8 cellular contexts compared by ENCODE assay signal in the genomic region with DNA sequence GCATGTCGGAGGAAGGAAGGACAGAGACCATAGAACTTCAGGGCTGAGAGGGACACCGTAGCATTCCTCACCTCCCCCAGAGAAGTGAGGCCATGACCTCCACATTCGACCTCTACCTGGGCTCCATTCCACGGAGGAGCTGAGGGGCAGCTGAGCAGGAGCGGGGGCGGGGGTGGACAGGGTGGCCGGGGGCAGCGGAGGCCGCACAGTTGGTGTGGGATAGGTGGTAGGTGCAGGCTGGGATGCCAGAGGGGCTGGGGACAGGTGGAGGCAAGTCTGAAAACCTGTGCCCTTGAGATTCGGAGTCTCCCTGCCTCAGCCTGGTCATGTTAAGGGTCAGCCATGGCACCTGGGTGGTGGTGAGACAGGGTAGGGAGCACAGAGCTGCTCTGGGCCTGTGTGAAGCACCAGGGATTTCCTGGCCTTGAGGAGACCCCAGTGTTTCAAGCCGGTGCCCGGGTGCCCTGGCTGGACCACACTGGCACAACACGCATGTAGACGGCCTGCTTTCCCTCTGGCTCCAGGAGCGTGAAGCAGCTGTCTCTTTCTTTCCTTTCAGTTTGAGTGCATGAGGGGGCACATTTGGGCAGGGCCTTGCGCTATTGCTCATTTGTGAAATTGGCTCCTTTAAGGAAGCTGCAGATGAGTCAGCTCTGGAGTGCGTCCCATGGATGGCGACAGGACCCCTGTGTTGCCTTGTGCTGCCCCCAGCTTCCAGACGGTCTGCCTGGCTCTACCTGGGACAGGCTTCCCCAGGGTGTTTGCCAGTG. TPM values are rescaled to one million over a fixed set of nuclear protein-coding genes. Genes with fewer than 3 reads are reported as not detected.
DNase-seq lines count a peak whose midpoint lies in the region; ATAC-seq and TF ChIP-seq lines count a peak whose summit lies in the region.
"Had no signal": no experiment of that assay in that cellular context is flagged by ENCODE, and none has a peak within 500 bp of the region (broad histone marks: within the 10 kb centered on the region; RNA-seq: fewer than 3 reads in every experiment).

No MANE protein-coding gene starts in this region.

- peaks cover 44 to 62% of the 10 kb centered on the region in 2 donors for H3K36me3 Mint-ChIP-seq in stimulated activated naive B cell treated with anti-CD40 and anti-IgM and Interleukin-4, amounts not matched to agents 10 μg/mL and 1 μg/mL and 100 μg/mL, for 72 hours
- peaks cover 26% of the 10 kb centered on the region for H3K36me3 Mint-ChIP-seq in Calu3 (ENCODE audit: insufficient read depth, unreplicated experiment)

- H3K9me3 ChIP-seq in HEK293 (ENCODE audit: control insufficient read depth, insufficient read depth, low read depth, low read length) (no peaks in the 10 kb centered on the region), iPS-18a (ENCODE audit: control insufficient read depth, low read depth, low read length) (peaks cover 10% of the 10 kb centered on the region)

- H3K4me3 Mint-ChIP-seq in stimulated activated naive B cell treated with anti-CD40 and anti-IgM and Interleukin-4, amounts not matched to agents 10 μg/mL and 1 μg/mL and 100 μg/mL, for 72 hours, result no peak overlapping the region
- no peak overlapping the region for H3K4me3 Mint-ChIP-seq in Calu3 (ENCODE audit: low read depth, unreplicated experiment)

- peaks cover 54 to 65% of the 10 kb centered on the region in 2 donors for H3K4me1 Mint-ChIP-seq in stimulated activated naive B cell treated with anti-CD40 and anti-IgM and Interleukin-4, amounts not matched to agents 10 μg/mL and 1 μg/mL and 100 μg/mL, for 72 hours
- H3K4me1 Mint-ChIP-seq in Calu3 (ENCODE audit: low read depth, unreplicated experiment), result peaks cover 17% of the 10 kb centered on the region

- H3K27me3 ChIP-seq in iPS-18a (ENCODE audit: control insufficient read depth, insufficient read depth, low read length), result no peaks in the 10 kb centered on the region

- H3K4me3 ChIP-seq in HEK293 (ENCODE audit: low read depth, low read length), result no peak overlapping the region
- H3K4me3 ChIP-seq in astrocyte of the spinal cord (ENCODE audit: low read depth, low read length), result no peak overlapping the region
- H3K4me3 ChIP-seq in iPS-18a (ENCODE audit: low read length), result no peak overlapping the region
- H3K4me3 ChIP-seq: SK-N-MC had no signal

- peak overlapping the region; percentile 7; the same call in 1 of the 2 replicates for H3K27ac ChIP-seq in HEK293 (ENCODE audit: extremely low read depth, low read depth, low read length)
- peak overlapping the region; percentile 90 for H3K27ac ChIP-seq in iPS-18a (ENCODE audit: low read length)
- H3K27ac ChIP-seq: SK-N-MC had no signal

- DNase-seq in astrocyte of the spinal cord (ENCODE audit: low read depth, low spot score) (peak; percentile 75), NCI-H2196 (lab: John Stamatoyannopoulos, UW; ENCODE audit: unreplicated experiment) (no peak), Calu3 (no peak), NCI-H1105 (lab: John Stamatoyannopoulos, UW) (no peak)
- DNase-seq in stimulated activated naive B cell treated with anti-CD40 and anti-IgM and Interleukin-4, amounts not matched to agents 10 μg/mL and 1 μg/mL and 100 μg/mL, for 72 hours, result no peak

- peaks cover 0 to 41% of the 10 kb centered on the region in 2 experiments; a peak in 1 of 3 replicates for H3K36me3 ChIP-seq in HEK293 (ENCODE audit: control insufficient read depth in 2 of 2, insufficient read depth in 1 of 2, low read length in 2 of 2)
- H3K36me3 ChIP-seq in iPS-18a (ENCODE audit: control insufficient read depth, low read depth, low read length), result peaks cover 29% of the 10 kb centered on the region

- no peak for TF ChIP-seq CTCF in HEK293 (tag by site-specific recombination; IDR thresholded peaks at IDR 0.05)
- no peak for TF ChIP-seq CTCF in astrocyte of the spinal cord (IDR thresholded peaks at IDR 0.05; ENCODE audit: low read depth, low read length)
- TF ChIP-seq CTCF in Calu3 (IDR thresholded peaks at IDR 0.05; ENCODE audit: unreplicated experiment), result no peak

- in situ Hi-C loops in astrocyte of the spinal cord (cut with HindIII; ENCODE audit: low sequenced_read_pairs), result no loop called here

- POLR2A ChIA-PET in HEK293 (lab: Yijun Ruan, JAX), result interaction anchor here (0.6 kb wide), 1 partner anchor 41 kb away, joined by 4 read pairs; no protein-coding TSS in a partner anchor

- CTCF ChIA-PET in HEK293 (lab: Yijun Ruan, JAX) (no interaction called here), Calu3 (lab: Charles Lee) (no interaction called here)

- H3K9ac ChIP-seq in iPS-18a (ENCODE audit: low read length), result peak overlapping the region; percentile 70

- intact Hi-C loops in Calu3 (cut with micrococcal nuclease; ENCODE audit: unreplicated experiment), result no loop called here

- no TSS peak for BruUV-seq in Calu3 (replicated peaks; lab: Mats Ljungman, UMichigan)

- H3K4me1 ChIP-seq in HEK293 (ENCODE audit: control insufficient read depth, insufficient read depth, low read length), result peaks cover 25% of the 10 kb centered on the region
- peaks cover 52% of the 10 kb centered on the region for H3K4me1 ChIP-seq in iPS-18a (ENCODE audit: control insufficient read depth, low read depth, low read length)

- no peak for ATAC-seq in stimulated activated naive B cell treated with anti-CD40 and anti-IgM and Interleukin-4, amounts not matched to agents 10 μg/mL and 1 μg/mL and 100 μg/mL, for 72 hours (replicated peaks)

- no peaks in the 10 kb centered on the region for H3K27me3 Mint-ChIP-seq in stimulated activated naive B cell treated with anti-CD40 and anti-IgM and Interleukin-4, amounts not matched to agents 10 μg/mL and 1 μg/mL and 100 μg/mL, for 72 hours
- no peaks in the 10 kb centered on the region for H3K27me3 Mint-ChIP-seq in Calu3 (ENCODE audit: unreplicated experiment)

- peak overlapping the region; percentile 56 for H3K27ac Mint-ChIP-seq in stimulated activated naive B cell treated with anti-CD40 and anti-IgM and Interleukin-4, amounts not matched to agents 10 μg/mL and 1 μg/mL and 100 μg/mL, for 72 hours
- no peak overlapping the region for H3K27ac Mint-ChIP-seq in Calu3 (ENCODE audit: unreplicated experiment)

- peaks cover 5 to 13% of the 10 kb centered on the region in 2 donors for H3K9me3 Mint-ChIP-seq in stimulated activated naive B cell treated with anti-CD40 and anti-IgM and Interleukin-4, amounts not matched to agents 10 μg/mL and 1 μg/mL and 100 μg/mL, for 72 hours
- peaks cover 6% of the 10 kb centered on the region for H3K9me3 Mint-ChIP-seq in Calu3 (ENCODE audit: low read depth, unreplicated experiment)

TF ChIP-seq in HEK293, 187 proteins besides CTCF, POLR2A, EP300 and RAD21:
- TF ChIP-seq, protein P1, sequence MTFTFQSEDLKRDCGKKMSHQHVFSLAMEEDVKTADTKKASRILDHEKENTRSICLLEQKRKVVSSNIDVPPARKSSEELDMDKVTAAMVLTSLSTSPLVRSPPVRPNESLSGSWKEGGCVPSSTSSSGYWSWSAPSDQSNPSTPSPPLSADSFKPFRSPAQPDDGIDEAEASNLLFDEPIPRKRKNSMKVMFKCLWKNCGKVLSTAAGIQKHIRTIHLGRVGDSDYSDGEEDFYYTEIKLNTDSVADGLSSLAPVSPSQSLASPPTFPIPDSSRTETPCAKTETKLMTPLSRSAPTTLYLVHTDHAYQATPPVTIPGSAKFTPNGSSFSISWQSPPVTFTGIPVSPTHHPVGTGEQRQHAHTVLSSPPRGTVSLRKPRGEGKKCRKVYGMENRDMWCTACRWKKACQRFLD (tag by site-specific recombination; IDR thresholded peaks at IDR 0.05), result no peak
- no peak for TF ChIP-seq ZNF776 (tag by site-specific recombination; IDR thresholded peaks at IDR 0.05; ENCODE audit: borderline replicate concordance)
- no peak for TF ChIP-seq ZNF114 (tag by site-specific recombination; IDR thresholded peaks at IDR 0.05)
- no peak for TF ChIP-seq ZBTB20 (tag by site-specific recombination; IDR thresholded peaks at IDR 0.05)
- no peak for TF ChIP-seq ZNF214 (tag by site-specific recombination; IDR thresholded peaks at IDR 0.05; ENCODE audit: borderline replicate concordance)
- TF ChIP-seq ZNF596 (tag by site-specific recombination; IDR thresholded peaks at IDR 0.05), result no peak
- no peak for TF ChIP-seq ZNF433 (tag by site-specific recombination; IDR thresholded peaks at IDR 0.05; ENCODE audit: low read depth)
- no peak for TF ChIP-seq ZNF16 (tag by site-specific recombination; IDR thresholded peaks at IDR 0.05; ENCODE audit: low read depth)

RNA-seq across cellular contexts. Expression of a gene that starts 51.8 kb away (rescaled TPM):
- 2.8 and 3.1 TPM in 2 replicates for total RNA-seq in Calu3 (2022)

RNA-seq across cellular contexts. Expression of a gene that starts 52.5 kb away (rescaled TPM):
- 191 and 193 TPM in 2 replicates for total RNA-seq in Calu3 (2022)

RNA-seq across cellular contexts. Expression of a gene that starts 58.1 kb away (rescaled TPM):
- total RNA-seq in Calu3 (2022), result 79.8 and 83.7 TPM in 2 replicates
